23 cellular contexts compared by ENCODE assay signal in genomic region chr4:102139932-102140331, GRCh38.
DNase-seq lines count a peak whose midpoint lies in the region; ATAC-seq and TF ChIP-seq lines count a peak whose summit lies in the region.
"Had no signal": no experiment of that assay in that cellular context is flagged by ENCODE, and none has a peak within 500 bp of the region (broad histone marks: within the 10 kb centered on the region; RNA-seq: fewer than 3 reads in every experiment).

No MANE protein-coding gene starts in this region.

- DNase-seq in DMS53 (lab: John Stamatoyannopoulos, UW), result peak; percentile 20
- no peak for DNase-seq in DMS53 treated with DMSO at 0.1 percent for 48 hours (lab: John Stamatoyannopoulos, UW; ENCODE audit: unreplicated experiment)
- peak; percentile 88 for DNase-seq in PC-3
- peak; percentile 69 to 90 for DNase-seq in dermis microvascular lymphatic vessel endothelial cell (ENCODE audit: low read depth in 2 of 2)
- DNase-seq in psoas muscle, result no peak
- DNase-seq in right cardiac atrium, result no peak
- no peak for DNase-seq in UCSD-AML1 (lab: John Stamatoyannopoulos, UW; ENCODE audit: unreplicated experiment)
- no peak for DNase-seq in MM.1S
- DNase-seq: 8988T; activated CD4-positive, alpha-beta T cell treated with anti-CD3 and anti-CD28 coated beads, Interleukin-2, amount 50 U/mL, for 4 hours; activated CD8-positive, alpha-beta memory T cell treated with anti-CD3 and anti-CD28 coated beads, Interleukin-2, amount 50 U/mL, for 48 hours; activated gamma-delta T cell; Calu3; gastrocnemius medialis; MV-4-11; natural killer cell; NCI-H526; ovary; right lobe of liver; SJCRH30; T-helper 2 cell; upper lobe of right lung had no signal

- POLR2A ChIA-PET in PC-3 (lab: Charles Lee; ENCODE audit: unreplicated experiment), result interaction anchor here (0.6 kb wide), 1 partner anchor 206 kb away, joined by 3 read pairs; no protein-coding TSS in a partner anchor

- no TSS peak for BruUV-seq in PC-3 (replicated peaks; lab: Mats Ljungman, UMichigan)

- peak overlapping the region; percentile 97 for H3K27ac ChIP-seq in PC-3 (ENCODE audit: low read length)
- peak overlapping the region; percentile 38 for H3K27ac ChIP-seq in psoas muscle
- H3K27ac ChIP-seq in right cardiac atrium (ENCODE audit: low read length), result no peak overlapping the region
- H3K27ac ChIP-seq in MM.1S (ENCODE audit: low read length), result no peak overlapping the region
- H3K27ac ChIP-seq: ovary, right lobe of liver, SJCRH30, upper lobe of right lung had no signal

- H3K9me3 ChIP-seq in PC-3 (ENCODE audit: low read length) (no peaks in the 10 kb centered on the region), psoas muscle (no peaks in the 10 kb centered on the region), right cardiac atrium (ENCODE audit: control insufficient read depth, low read length) (no peaks in the 10 kb centered on the region), MM.1S (replicated peaks; ENCODE audit: insufficient read depth, low read length) (no peaks in the 10 kb centered on the region)
- H3K9me3 ChIP-seq: BLaER1 treated with 17β-estradiol and CSF1 and Interleukin-3, amounts not matched to agents 10 nM and 100 nM; gastrocnemius medialis; ovary; right lobe of liver; SJCRH30; upper lobe of right lung had no signal

- H4K20me1 ChIP-seq in PC-3 (ENCODE audit: low read length), result no peaks in the 10 kb centered on the region
- no peaks in the 10 kb centered on the region for H4K20me1 ChIP-seq in MM.1S (ENCODE audit: insufficient read depth, low read length)
- H4K20me1 ChIP-seq: BLaER1 treated with 17β-estradiol and CSF1 and Interleukin-3, amounts not matched to agents 10 nM and 100 nM had no signal

- peaks cover 4% of the 10 kb centered on the region for H3F3A ChIP-seq in PC-3 (ENCODE audit: low read length, unreplicated experiment)
- H3F3A ChIP-seq in MM.1S (ENCODE audit: insufficient read depth, low read length), result no peaks in the 10 kb centered on the region

- no peaks in the 10 kb centered on the region for H3K27me3 ChIP-seq in PC-3 (ENCODE audit: low read length)
- H3K27me3 ChIP-seq in psoas muscle (ENCODE audit: insufficient read depth in 3 of 3, low read length in 2 of 3), result no peaks in the 10 kb centered on the region
- no peaks in the 10 kb centered on the region for H3K27me3 ChIP-seq in right cardiac atrium (ENCODE audit: control insufficient read depth, insufficient read depth)
- H3K27me3 ChIP-seq in MM.1S (replicated peaks; ENCODE audit: insufficient read depth, low read length), result no peaks in the 10 kb centered on the region
- H3K27me3 ChIP-seq: BLaER1 treated with 17β-estradiol and CSF1 and Interleukin-3, amounts not matched to agents 10 nM and 100 nM; gastrocnemius medialis; ovary; right lobe of liver; SJCRH30; upper lobe of right lung had no signal

- H3K36me3 ChIP-seq in PC-3 (ENCODE audit: low read depth, low read length) (no peaks in the 10 kb centered on the region), psoas muscle (ENCODE audit: insufficient read depth in 1 of 2, low read depth in 1 of 2) (no peaks in the 10 kb centered on the region), MM.1S (replicated peaks; ENCODE audit: insufficient read depth, low read length) (no peaks in the 10 kb centered on the region)
- H3K36me3 ChIP-seq: BLaER1 treated with 17β-estradiol and CSF1 and Interleukin-3, amounts not matched to agents 10 nM and 100 nM; gastrocnemius medialis; ovary; right lobe of liver; SJCRH30; upper lobe of right lung had no signal

- 71 to 83% (median 79%) methylated on average over 1 of the region's 1 CpG for WGBS in psoas muscle, 3 donors
- 66% methylated on average over 1 of the region's 1 CpG for whole genome bisulfite sequencing in right cardiac atrium

- peak overlapping the region; percentile 76 for H3K4me2 ChIP-seq in PC-3 (ENCODE audit: low read length)
- H3K4me2 ChIP-seq in MM.1S (ENCODE audit: low read depth, low read length), result no peak overlapping the region

- CTCF ChIA-PET in PC-3 (lab: Charles Lee), result no interaction called here

- TF ChIP-seq CTCF in PC-3 (conservative IDR thresholded peaks at IDR 0.05; ENCODE audit: low read depth, low read length) (no peak), psoas muscle (IDR thresholded peaks at IDR 0.05) (no peak), MM.1S (IDR thresholded peaks at IDR 0.05; ENCODE audit: low read length) (no peak)

- H3K9ac ChIP-seq in PC-3 (ENCODE audit: low read length), result peak overlapping the region; percentile 66; the same call in 1 of the 2 replicates
- H3K9ac ChIP-seq in MM.1S (ENCODE audit: low read length), result no peak overlapping the region
- H3K9ac ChIP-seq: BLaER1 treated with 17β-estradiol and CSF1 and Interleukin-3, amounts not matched to agents 10 nM and 100 nM had no signal

- H3K4me3 ChIP-seq in PC-3 (ENCODE audit: low read length) (no peak overlapping the region), psoas muscle (no peak overlapping the region), right cardiac atrium (ENCODE audit: low read length) (no peak overlapping the region), MM.1S (ENCODE audit: low read length) (no peak overlapping the region)
- H3K4me3 ChIP-seq: BLaER1 treated with 17β-estradiol and CSF1 and Interleukin-3, amounts not matched to agents 10 nM and 100 nM; gastrocnemius medialis; ovary; right lobe of liver; SJCRH30; upper lobe of right lung had no signal

- no peaks in the 10 kb centered on the region for H3K79me2 ChIP-seq in PC-3 (ENCODE audit: low read length)
- no peaks in the 10 kb centered on the region for H3K79me2 ChIP-seq in MM.1S (ENCODE audit: low read length)

- H3K9me2 ChIP-seq in PC-3 (replicated peaks; ENCODE audit: low read length) (no peaks in the 10 kb centered on the region), MM.1S (replicated peaks; ENCODE audit: insufficient read depth, low read length) (no peaks in the 10 kb centered on the region)

- intact Hi-C loops in PC-3 (cut with micrococcal nuclease) (no loop called here), psoas muscle (cut with DNase I) (no loop called here), right cardiac atrium (cut with DNase I) (no loop called here)

- ATAC-seq in PC-3, result peak; percentile 82
- ATAC-seq in psoas muscle, result no peak
- no peak for ATAC-seq in right cardiac atrium
- ATAC-seq: natural killer cell, upper lobe of right lung had no signal

- H2AFZ ChIP-seq in PC-3 (ENCODE audit: low read length), result no peak overlapping the region
- no peak overlapping the region for H2AFZ ChIP-seq in MM.1S (ENCODE audit: low read length)

- H3K4me1 ChIP-seq in PC-3 (ENCODE audit: insufficient read depth, low read length) (peaks cover 23% of the 10 kb centered on the region), psoas muscle (no peaks in the 10 kb centered on the region), right cardiac atrium (ENCODE audit: control insufficient read depth, insufficient read depth, low read length) (no peaks in the 10 kb centered on the region), MM.1S (ENCODE audit: low read length) (no peaks in the 10 kb centered on the region)
- H3K4me1 ChIP-seq: gastrocnemius medialis, right lobe of liver, SJCRH30, upper lobe of right lung had no signal

Comparison
In these comparisons a context has a peak if more than half of its experiments do, and no peak if none do; other contexts are left out.
1. DNase-seq: peak in DMS53 (single experiment), PC-3 (single experiment) and dermis microvascular lymphatic vessel endothelial cell (2 of 2); none in DMS53 treated with DMSO at 0.1 percent for 48 hours (single experiment), psoas muscle (0 of 2), right cardiac atrium (0 of 3), UCSD-AML1 (single experiment) and MM.1S (single experiment).
2. H3K27ac ChIP-seq: peak in PC-3 (single experiment) and psoas muscle (single experiment); none in right cardiac atrium (single experiment) and MM.1S (single experiment).